In genomic region chr9:78121488-78121887, GRCh38 we compare ENCODE assay signal across 8 cellular contexts.
DNase-seq lines count a peak whose midpoint lies in the region; ATAC-seq and TF ChIP-seq lines count a peak whose summit lies in the region.

No MANE protein-coding gene starts in this region.

- no peak for ATAC-seq in GM18511 (IDR thresholded peaks at IDR 0.05; ENCODE audit: unreplicated experiment)

- H3K4me3 Mint-ChIP-seq in nephron = no peak overlapping the region

- no peak overlapping the region for H3K27ac Mint-ChIP-seq in nephron

- no peaks in the 10 kb centered on the region for H3K27me3 Mint-ChIP-seq in nephron (ENCODE audit: low read depth)

- no peaks in the 10 kb centered on the region for H3K36me3 Mint-ChIP-seq in nephron (ENCODE audit: low read depth)

- no peaks in the 10 kb centered on the region for H3K9me3 Mint-ChIP-seq in nephron

- in situ Hi-C loops in GM13977 (cut with MboI; ENCODE audit: low pct_unique_long_range_greater_than_20kb, low sequenced_read_pairs, unreplicated experiment) = no loop called here

- H3K4me1 Mint-ChIP-seq in nephron = peaks cover 4% of the 10 kb centered on the region

- DNase-seq in GM13977 (ENCODE audit: low spot score) (no peak), NCI-H748 (lab: John Stamatoyannopoulos, UW; ENCODE audit: unreplicated experiment) (peak; percentile 64), erythroblast (lab: John Stamatoyannopoulos, UW) (peak; percentile 54 to 75), superior temporal gyrus (ENCODE audit: extremely low spot score) (peak; percentile 94)
- DNase-seq in activated CD8-positive, alpha-beta memory T cell treated with anti-CD3 and anti-CD28 coated beads, Interleukin-2, amount 50 U/mL, for 1 hour (ENCODE audit: extremely low read depth) = peak; percentile 7

- TF ChIP-seq CTCF in 22Rv1 (IDR thresholded peaks at IDR 0.05) (peak; percentile 85), GM13977 (IDR thresholded peaks at IDR 0.05; ENCODE audit: extremely low read depth, insufficient read depth, missing control alignments) (peak; percentile 58), nephron (IDR thresholded peaks at IDR 0.05; ENCODE audit: unreplicated experiment in 3 of 3) (peak; percentile 67 to 81 (median 77))

- H3K27ac ChIP-seq in 22Rv1 = no peak overlapping the region

- no peak for TF ChIP-seq POLR2A in erythroblast (IDR thresholded peaks at IDR 0.05; ENCODE audit: low read length)
